9 cellular contexts compared by ENCODE assay signal in the genomic region with DNA sequence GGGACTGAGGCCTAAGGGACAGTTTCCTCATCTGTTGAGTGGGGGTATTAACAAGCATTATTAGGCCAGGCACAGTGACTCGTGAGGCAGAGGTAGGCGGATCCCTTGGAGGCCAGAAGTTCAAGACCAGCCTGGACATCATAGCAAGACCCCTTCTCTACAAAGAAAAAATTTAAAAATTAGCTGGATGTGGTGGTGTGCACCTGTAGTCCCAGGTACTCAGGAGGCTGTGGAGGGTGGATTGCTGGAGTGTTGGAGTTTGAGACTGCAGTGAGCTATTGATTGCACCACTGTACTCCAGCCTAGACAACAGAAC. TPM values are rescaled to one million over a fixed set of nuclear protein-coding genes. Genes with fewer than 3 reads are reported as not detected.
A peak's percentile ranks its signal among the peaks of the same experiment; 100 is the strongest.
DNase-seq lines count a peak whose midpoint lies in the region; ATAC-seq and TF ChIP-seq lines count a peak whose summit lies in the region.
"Had no signal": no experiment of that assay in that cellular context is flagged by ENCODE, and none has a peak within 500 bp of the region (broad histone marks: within the 10 kb centered on the region; RNA-seq: fewer than 3 reads in every experiment).

No MANE protein-coding gene starts in this region.

- peak overlapping the region; percentile 90 for H3K27ac Mint-ChIP-seq in stimulated activated naive CD8-positive, alpha-beta T cell treated with anti-CD3 and anti-CD28 coated beads, Interleukin-15, Interleukin-2, amounts not matched to agents 100 ng/mL and 50 ng/mL, for 24 hours

- H3K18ac ChIP-seq in neuronal stem cell (ENCODE audit: low read length), result no peak overlapping the region

- H2AK5ac ChIP-seq in neuronal stem cell (ENCODE audit: low read depth, low read length), result no peak overlapping the region

- H2BK12ac ChIP-seq in neuronal stem cell (ENCODE audit: low read length), result no peak overlapping the region

- no peak overlapping the region for H2BK15ac ChIP-seq in neuronal stem cell (ENCODE audit: low read length)

- no peaks in the 10 kb centered on the region for H3K9me3 ChIP-seq in effector memory CD4-positive, alpha-beta T cell (ENCODE audit: control insufficient read depth, low read length)
- peaks cover 0 to 4% of the 10 kb centered on the region in 2 donors for H3K9me3 ChIP-seq in neuronal stem cell (replicated peaks in 1 of 2; ENCODE audit: control insufficient read depth in 2 of 2, insufficient read depth in 1 of 2, low read depth in 1 of 2, low read length in 2 of 2)

- H3K27me3 Mint-ChIP-seq in stimulated activated naive CD8-positive, alpha-beta T cell treated with anti-CD3 and anti-CD28 coated beads, Interleukin-15, Interleukin-2, amounts not matched to agents 100 ng/mL and 50 ng/mL, for 24 hours, result no peaks in the 10 kb centered on the region

- no peak overlapping the region for H3K9ac ChIP-seq in neuronal stem cell (ENCODE audit: low read depth, low read length, poor library complexity)

- no peak overlapping the region for H3K4me2 ChIP-seq in neuronal stem cell (ENCODE audit: insufficient read depth, low read length, poor library complexity, severe bottlenecking)

- H3K4me1 Mint-ChIP-seq in stimulated activated naive CD8-positive, alpha-beta T cell treated with anti-CD3 and anti-CD28 coated beads, Interleukin-15, Interleukin-2, amounts not matched to agents 100 ng/mL and 50 ng/mL, for 24 hours (ENCODE audit: low read depth), result peaks cover 32% of the 10 kb centered on the region

- no peak overlapping the region for H2BK5ac ChIP-seq in neuronal stem cell (ENCODE audit: low read length)

- no peaks in the 10 kb centered on the region for H3K27me3 ChIP-seq in effector memory CD4-positive, alpha-beta T cell (replicated peaks; ENCODE audit: control insufficient read depth, insufficient read depth, low read length, poor library complexity, severe bottlenecking)
- H3K27me3 ChIP-seq in neuronal stem cell (ENCODE audit: control insufficient read depth in 3 of 3, insufficient read depth in 3 of 3, low read depth in 1 of 3, low read length in 3 of 3) (peaks cover 0 to 4% (median 0%) of the 10 kb centered on the region in 3 experiments), dorsolateral prefrontal cortex (no peaks in the 10 kb centered on the region)

- H2BK120ac ChIP-seq in neuronal stem cell (ENCODE audit: low read depth, low read length), result no peak overlapping the region

- WGBS in neuronal stem cell (ENCODE audit: extremely low coverage in 2 of 2, insufficient read length in 2 of 2, insufficient replicate concordance in 1 of 2), 2 donors, result no CpG with 5 or more reads among the region's 2 CpGs

- intact Hi-C loops in dorsolateral prefrontal cortex (cut with DNase I), result no loop called here

- H2AFZ ChIP-seq in neuronal stem cell (ENCODE audit: low read length), result peak overlapping the region; percentile 87

- DNase-seq in stimulated activated naive CD8-positive, alpha-beta T cell treated with anti-CD3 and anti-CD28 coated beads, Interleukin-15, Interleukin-2, amounts not matched to agents 100 U/mL and 50 U/mL, for 24 hours, result no peak
- DNase-seq in effector memory CD4-positive, alpha-beta T cell, result no peak
- no peak for DNase-seq in neuronal stem cell (ENCODE audit: low spot score)
- no peak for DNase-seq in dorsolateral prefrontal cortex
- DNase-seq in activated CD4-positive, alpha-beta T cell treated with anti-CD3 and anti-CD28 coated beads, Interleukin-2, amount 50 U/mL, for 48 hours, result no peak
- DNase-seq: activated naive CD4-positive, alpha-beta T cell had no signal

- no peaks in the 10 kb centered on the region for H3K9me3 Mint-ChIP-seq in stimulated activated naive CD8-positive, alpha-beta T cell treated with anti-CD3 and anti-CD28 coated beads, Interleukin-15, Interleukin-2, amounts not matched to agents 100 ng/mL and 50 ng/mL, for 24 hours

- no peaks in the 10 kb centered on the region for H3K36me3 ChIP-seq in effector memory CD4-positive, alpha-beta T cell (ENCODE audit: control insufficient read depth, insufficient read depth, low read length)
- no peaks in the 10 kb centered on the region for H3K36me3 ChIP-seq in neuronal stem cell (replicated peaks in 1 of 2; ENCODE audit: control insufficient read depth in 2 of 2, insufficient read depth in 2 of 2, low read length in 2 of 2)

- H3K4me1 ChIP-seq in effector memory CD4-positive, alpha-beta T cell (ENCODE audit: control insufficient read depth, insufficient read depth, low read length, poor library complexity, severe bottlenecking), result peaks cover 19% of the 10 kb centered on the region
- peaks cover 7 to 9% of the 10 kb centered on the region in 2 donors for H3K4me1 ChIP-seq in neuronal stem cell (ENCODE audit: control insufficient read depth in 2 of 2, insufficient read depth in 1 of 2, low read depth in 1 of 2, low read length in 2 of 2)

- no peak overlapping the region for H4K91ac ChIP-seq in neuronal stem cell (ENCODE audit: low read depth, low read length, poor library complexity)

- peak overlapping the region; percentile 31 for H3K27ac ChIP-seq in effector memory CD4-positive, alpha-beta T cell (ENCODE audit: insufficient read depth, low read length, poor library complexity, severe bottlenecking)
- H3K27ac ChIP-seq in neuronal stem cell (replicated peaks; ENCODE audit: low read length) (no peak overlapping the region), dorsolateral prefrontal cortex (peak overlapping the region in 2 of 59 donors; percentile 42 to 55)

- H3K36me3 Mint-ChIP-seq in stimulated activated naive CD8-positive, alpha-beta T cell treated with anti-CD3 and anti-CD28 coated beads, Interleukin-15, Interleukin-2, amounts not matched to agents 100 ng/mL and 50 ng/mL, for 24 hours (ENCODE audit: low read depth), result no peaks in the 10 kb centered on the region

- H3K4me3 Mint-ChIP-seq in stimulated activated naive CD8-positive, alpha-beta T cell treated with anti-CD3 and anti-CD28 coated beads, Interleukin-15, Interleukin-2, amounts not matched to agents 100 ng/mL and 50 ng/mL, for 24 hours, result peak overlapping the region; percentile 49

- H3K4ac ChIP-seq in neuronal stem cell (ENCODE audit: low read length), result no peak overlapping the region

- no peak overlapping the region for H3K4me3 ChIP-seq in effector memory CD4-positive, alpha-beta T cell (ENCODE audit: insufficient read depth, low read depth, low read length, poor library complexity, severe bottlenecking)
- peak overlapping the region in 1 of 2 donors; percentile 1 for H3K4me3 ChIP-seq in neuronal stem cell (ENCODE audit: low read length in 2 of 2)
- no peak overlapping the region for H3K4me3 ChIP-seq in dorsolateral prefrontal cortex

- ATAC-seq in stimulated activated naive CD8-positive, alpha-beta T cell treated with anti-CD3 and anti-CD28 coated beads, Interleukin-15, Interleukin-2, amounts not matched to agents 100 U/mL and 50 U/mL, for 24 hours, result no peak
- ATAC-seq in HG02852 (IDR thresholded peaks at IDR 0.05; ENCODE audit: unreplicated experiment) (no peak), HG03565 (IDR thresholded peaks at IDR 0.05; ENCODE audit: unreplicated experiment) (no peak)

- H3K23ac ChIP-seq in neuronal stem cell (ENCODE audit: low read depth, low read length, poor library complexity), result no peak overlapping the region

- H3K14ac ChIP-seq in neuronal stem cell (ENCODE audit: low read length), result no peak overlapping the region

- H3K79me1 ChIP-seq in neuronal stem cell (ENCODE audit: low read depth, low read length), result no peaks in the 10 kb centered on the region

- H4K8ac ChIP-seq in neuronal stem cell (ENCODE audit: low read depth, low read length), result no peak overlapping the region

- no peak for TF ChIP-seq CTCF in dorsolateral prefrontal cortex (IDR thresholded peaks at IDR 0.05 in 54 of 56, conservative IDR thresholded peaks at IDR 0.05 in 2 of 56; ENCODE audit: low read depth in 1 of 56, partially characterized antibody in 56 of 56)

RNA-seq across cellular contexts. Expression of a gene that starts 11.3 kb away (rescaled TPM):
- 8.5 TPM for polyA plus RNA-seq in neuronal stem cell (2013, experiment 1 of 2)
- polyA plus RNA-seq in neuronal stem cell (2013, experiment 2 of 2), result 8.7 TPM
- total RNA-seq in dorsolateral prefrontal cortex, result 100 to 1,000 TPM in 2 of 120 experiments, 10 to 100 TPM in 32, 1 to 10 TPM in 86; 2.6 to 168 (median 7.7) TPM

RNA-seq across cellular contexts. Expression of a gene that starts 32.7 kb away (rescaled TPM):
- 90.0 TPM for polyA plus RNA-seq in neuronal stem cell (2013, experiment 1 of 2)
- polyA plus RNA-seq in neuronal stem cell (2013, experiment 2 of 2), result 87.6 TPM
- total RNA-seq in dorsolateral prefrontal cortex, result 10 to 100 TPM; 64.1 to 99.4 (median 79.0) TPM

RNA-seq across cellular contexts. Expression of a gene that starts 40.4 kb away (rescaled TPM):
- 9.5 TPM for polyA plus RNA-seq in neuronal stem cell (2013, experiment 1 of 2)
- 10.0 TPM for polyA plus RNA-seq in neuronal stem cell (2013, experiment 2 of 2)
- total RNA-seq in dorsolateral prefrontal cortex, result 100 to 1,000 TPM in 2 of 120 experiments, 10 to 100 TPM in 118; 18.9 to 124 (median 63.4) TPM

RNA-seq across cellular contexts. Expression of a gene that starts 41.8 kb away (rescaled TPM):
- 1.3 TPM for polyA plus RNA-seq in neuronal stem cell (2013, experiment 1 of 2)
- 1.2 TPM for polyA plus RNA-seq in neuronal stem cell (2013, experiment 2 of 2)
- total RNA-seq in dorsolateral prefrontal cortex, result 1 to 10 TPM in 108 of 120 experiments, under 1 TPM in 12; 0.59 to 4.9 (median 1.9) TPM

RNA-seq across cellular contexts. Expression of a gene that starts 50.0 kb away (rescaled TPM):
- 6.4 TPM for polyA plus RNA-seq in neuronal stem cell (2013, experiment 1 of 2)
- 6.4 TPM for polyA plus RNA-seq in neuronal stem cell (2013, experiment 2 of 2)
- total RNA-seq in dorsolateral prefrontal cortex, result 10 to 100 TPM in 2 of 120 experiments, 1 to 10 TPM in 118; 2.4 to 10.7 (median 5.3) TPM
